Comparison of ENCODE assay signal across 1 cellular context in genomic region chr4:170423137-170423536, GRCh38.
TF ChIP-seq lines count a peak whose summit lies in the region.

No MANE protein-coding gene starts in this region.

TF ChIP-seq in IMR-90, 13 proteins besides CTCF, POLR2A, EP300 and RAD21 (continued from another document):
- TF ChIP-seq MAZ (IDR thresholded peaks at IDR 0.05; ENCODE audit: borderline replicate concordance, low read depth, low read length) (no peak), RFX5 (IDR thresholded peaks at IDR 0.05; ENCODE audit: low read depth, low read length) (no peak)
